ENCODE assay signal across 1 cellular context in genomic region chr19:4372630-4373367, GRCh38.
TF ChIP-seq lines count a peak whose summit lies in the region.

No MANE protein-coding gene starts in this region.

TF ChIP-seq in IMR-90, 13 proteins besides CTCF, POLR2A, EP300 and RAD21:
- TF ChIP-seq RCOR1 (IDR thresholded peaks at IDR 0.05; ENCODE audit: insufficient replicate concordance, low read length) (no peak), CEBPB (IDR thresholded peaks at IDR 0.05; ENCODE audit: low read depth, low read length) (no peak), NFE2L2 (IDR thresholded peaks at IDR 0.05; ENCODE audit: low read depth, low read length) (no peak), MAFK (IDR thresholded peaks at IDR 0.05; ENCODE audit: low read depth, low read length) (no peak), CHD1 (IDR thresholded peaks at IDR 0.05; ENCODE audit: low read depth, low read length) (no peak), ELK1 (IDR thresholded peaks at IDR 0.05; ENCODE audit: borderline replicate concordance, low read depth, low read length) (no peak), SMC3 (IDR thresholded peaks at IDR 0.05; ENCODE audit: low read depth, low read length) (no peak), MXI1 (IDR thresholded peaks at IDR 0.05; ENCODE audit: borderline replicate concordance, low read depth, low read length) (no peak), MAZ (IDR thresholded peaks at IDR 0.05; ENCODE audit: borderline replicate concordance, low read depth, low read length) (no peak), RFX5 (IDR thresholded peaks at IDR 0.05; ENCODE audit: low read depth, low read length) (no peak), BHLHE40 (IDR thresholded peaks at IDR 0.05; ENCODE audit: low read depth, low read length) (no peak)
